8 cellular contexts compared by ENCODE assay signal in the genomic region with DNA sequence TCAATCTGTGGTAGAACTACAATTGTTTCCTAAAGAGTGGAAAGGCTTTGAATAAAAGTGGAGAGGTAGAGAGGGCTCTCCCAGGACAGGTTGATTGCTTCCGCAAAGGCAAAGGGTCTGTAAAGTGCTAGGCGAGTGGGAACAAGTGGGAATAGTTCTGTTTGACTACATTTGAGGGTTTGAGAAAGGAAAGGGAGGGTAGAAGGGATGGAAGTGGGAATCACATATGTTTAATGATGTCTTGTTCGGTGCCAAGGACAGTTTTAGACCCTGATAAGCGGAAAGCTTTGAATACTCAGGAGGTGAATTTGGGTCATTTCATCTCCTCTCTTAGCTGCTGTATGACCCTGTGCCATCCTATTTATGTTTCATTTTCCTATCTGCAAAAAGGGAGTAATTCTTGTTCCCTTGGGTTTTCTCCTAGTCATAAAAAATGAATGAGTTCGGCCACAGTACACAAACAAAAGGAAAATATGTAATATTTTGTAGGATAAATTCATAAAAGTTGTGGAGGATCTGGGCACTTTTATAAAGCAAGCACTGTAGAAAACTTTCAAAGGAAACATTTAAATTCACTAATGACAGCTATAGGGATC. TPM values are rescaled to one million over a fixed set of nuclear protein-coding genes. Genes with fewer than 3 reads are reported as not detected.
DNase-seq lines count a peak whose midpoint lies in the region; ATAC-seq, FAIRE-seq and TF ChIP-seq lines count a peak whose summit lies in the region.

No MANE protein-coding gene starts in this region.

- DNase-seq in activated CD4-positive, alpha-beta T cell treated with anti-CD3 and anti-CD28 coated beads, Interleukin-2, amount 10 ng/mL, durations not matched to agents 24 days and 14 days: no peak
- no peak for DNase-seq in activated CD4-positive, alpha-beta T cell treated with anti-CD3 and anti-CD28 coated beads, Interleukin-2, amount 50 U/mL, for 48 hours
- no peak for DNase-seq in HepG2 (ENCODE audit: low spot score)
- no peak for DNase-seq in NCI-H446 treated with DMSO at 0.1 percent for 48 hours (lab: John Stamatoyannopoulos, UW)
- DNase-seq in KG1 (lab: John Stamatoyannopoulos, UW): no peak

- peaks cover 9 to 21% of the 10 kb centered on the region in 2 experiments for H3K36me3 ChIP-seq in HepG2 (replicated peaks in 1 of 2; ENCODE audit: control insufficient read depth in 1 of 2, insufficient read depth in 2 of 2, low read length in 2 of 2)
- peaks cover 3 to 13% (median 10%) of the 10 kb centered on the region in 5 donors for H3K36me3 ChIP-seq in subcutaneous abdominal adipose tissue (ENCODE audit: control insufficient read depth in 5 of 5, insufficient read depth in 5 of 5, low read length in 5 of 5)

- H3K4me3 Mint-ChIP-seq in activated CD4-positive, alpha-beta T cell treated with anti-CD3 and anti-CD28 coated beads, Interleukin-2, amount 10 ng/mL, durations not matched to agents 24 days and 14 days: peak overlapping the region; percentile 98

- FAIRE-seq in HepG2 (lab: Jason Lieb, UNC): no peak

- H3K79me2 ChIP-seq in HepG2 (ENCODE audit: insufficient read depth, low read length): peaks cover 35% of the 10 kb centered on the region

- no peak overlapping the region for H3K27ac ChIP-seq in HepG2 (ENCODE audit: extremely low read length, insufficient read depth, low read length)
- peak overlapping the region; percentile 93 for H3K27ac ChIP-seq in subcutaneous abdominal adipose tissue (ENCODE audit: low read depth, low read length)

- H3K4me2 ChIP-seq in HepG2 (ENCODE audit: low read depth, low read length): peak overlapping the region; percentile 91

- no peak for TF ChIP-seq RAD21 in HepG2 (CRISPR knock-in tag; IDR thresholded peaks at IDR 0.05)

- H3K9ac ChIP-seq in HepG2 (ENCODE audit: insufficient read depth, low read depth, low read length): 0 out of 2 replicates have a peak overlapping the region, but pooled peaks have one; percentile 74
- peak overlapping the region in 4 of 5 donors; percentile 39 to 77 (median 74) for H3K9ac ChIP-seq in subcutaneous abdominal adipose tissue (ENCODE audit: low read length in 5 of 5)

- H4K20me1 ChIP-seq in HepG2 (ENCODE audit: insufficient read depth, low read length): peaks cover 21% of the 10 kb centered on the region

- H3K27me3 Mint-ChIP-seq in activated CD4-positive, alpha-beta T cell treated with anti-CD3 and anti-CD28 coated beads, Interleukin-2, amount 10 ng/mL, durations not matched to agents 24 days and 14 days: no peaks in the 10 kb centered on the region

- TF ChIP-seq EP300 in HepG2 (IDR thresholded peaks at IDR 0.05; ENCODE audit: low read depth in 2 of 2, low read length in 2 of 2): no peak
- no peak for TF ChIP-seq EP300 in HepG2 (CRISPR knock-in tag; IDR thresholded peaks at IDR 0.05; ENCODE audit: borderline replicate concordance)

- in situ Hi-C loops in HepG2 (cut with HindIII; ENCODE audit: extremely low pct_ligation_motif_present, low pct_unique_long_range_greater_than_20kb): no loop called here

- 93% methylated on average over 5 of the region's 5 CpGs for WGBS in HepG2 (ENCODE audit: low lambda C conversion rate)

- peak overlapping the region; percentile 66 for H3K27ac Mint-ChIP-seq in activated CD4-positive, alpha-beta T cell treated with anti-CD3 and anti-CD28 coated beads, Interleukin-2, amount 10 ng/mL, durations not matched to agents 24 days and 14 days

- H3K4me3 ChIP-seq in WI38 (ENCODE audit: low read depth, low read length) (peak overlapping the region; percentile 55; the same call in 1 of the 2 replicates), HepG2 (replicated peaks in 1 of 3; ENCODE audit: insufficient read depth in 1 of 3, low read depth in 2 of 3, low read length in 3 of 3) (peak overlapping the region in 1 of 3 experiments; percentile 75; a peak in 1 of 6 replicates), subcutaneous abdominal adipose tissue (ENCODE audit: low read depth in 1 of 5, low read length in 5 of 5) (peak overlapping the region in 4 of 5 donors; percentile 56 to 76 (median 68))

- no peak overlapping the region for H2AFZ ChIP-seq in HepG2 (ENCODE audit: low read length)

- TF ChIP-seq CTCF in WI38 (IDR thresholded peaks at IDR 0.05; ENCODE audit: low read depth, low read length): no peak
- no peak for TF ChIP-seq CTCF in HepG2 (CRISPR knock-in tag; IDR thresholded peaks at IDR 0.05)

- peaks cover 36% of the 10 kb centered on the region for H3K4me1 Mint-ChIP-seq in activated CD4-positive, alpha-beta T cell treated with anti-CD3 and anti-CD28 coated beads, Interleukin-2, amount 10 ng/mL, durations not matched to agents 24 days and 14 days

- CTCF ChIA-PET in HepG2 (lab: Yijun Ruan, JAX; ENCODE audit: low intra/inter-chr PET ratio, low total read pairs): no interaction called here

- H3K9me3 Mint-ChIP-seq in activated CD4-positive, alpha-beta T cell treated with anti-CD3 and anti-CD28 coated beads, Interleukin-2, amount 10 ng/mL, durations not matched to agents 24 days and 14 days: no peaks in the 10 kb centered on the region

- H3K4me1 ChIP-seq in HepG2 (ENCODE audit: insufficient read depth, low read length) (peaks cover 55% of the 10 kb centered on the region), subcutaneous abdominal adipose tissue (ENCODE audit: control insufficient read depth in 5 of 5, insufficient read depth in 5 of 5, low read length in 5 of 5) (peaks cover 7 to 45% (median 30%) of the 10 kb centered on the region in 5 donors)

- no peaks in the 10 kb centered on the region for H3K9me3 ChIP-seq in HepG2 (ENCODE audit: low read length)
- no peaks in the 10 kb centered on the region for H3K9me3 ChIP-seq in subcutaneous abdominal adipose tissue (ENCODE audit: control insufficient read depth in 5 of 5, low read length in 5 of 5)

- intact Hi-C loops in activated CD4-positive, alpha-beta T cell treated with anti-CD3 and anti-CD28 coated beads, Interleukin-2, amount 10 ng/mL, durations not matched to agents 24 days and 14 days (cut with micrococcal nuclease): no loop called here
- intact Hi-C loops in HepG2 (cut with micrococcal nuclease; ENCODE audit: unreplicated experiment): loop anchor here (2.0 kb wide), 1 partner anchor 13 kb away; no protein-coding TSS in a partner anchor

- POLR2A ChIA-PET in HepG2 (lab: Yijun Ruan, JAX): interaction anchor here (1.0 to 10.3 kb wide), 11 partner anchors 20 to 145 kb away, joined by 5 to 234 read pairs (median 82); no protein-coding TSS in a partner anchor

- H3K27me3 ChIP-seq in HepG2 (ENCODE audit: control insufficient read depth in 1 of 2, insufficient read depth in 2 of 2, low read length in 2 of 2) (no peaks in the 10 kb centered on the region; a peak in 1 of 5 replicates), subcutaneous abdominal adipose tissue (ENCODE audit: control insufficient read depth in 5 of 5, insufficient read depth in 4 of 5, low read length in 5 of 5) (no peaks in the 10 kb centered on the region)

- BruUV-seq in HepG2 (replicated peaks; lab: Mats Ljungman, UMichigan): no TSS peak

- no peak for TF ChIP-seq POLR2A in HepG2 (IDR thresholded peaks at IDR 0.05; ENCODE audit: insufficient read depth in 1 of 2, low read depth in 2 of 2, low read length in 2 of 2)

- ATAC-seq in HepG2 (no peak), HG02970 (IDR thresholded peaks at IDR 0.05; ENCODE audit: low FRiP score, unreplicated experiment) (no peak)

- peaks cover 24% of the 10 kb centered on the region for H3K36me3 Mint-ChIP-seq in activated CD4-positive, alpha-beta T cell treated with anti-CD3 and anti-CD28 coated beads, Interleukin-2, amount 10 ng/mL, durations not matched to agents 24 days and 14 days (ENCODE audit: low read depth)

TF ChIP-seq in HepG2, 621 proteins besides CTCF, POLR2A, EP300 and RAD21 (continues in another document):
- TF ChIP-seq CREB3 (CRISPR knock-in tag; IDR thresholded peaks at IDR 0.05) (0 out of 2 replicates have a peak, but pooled peaks have one; percentile 9), ZNF101 (CRISPR knock-in tag; IDR thresholded peaks at IDR 0.05; ENCODE audit: borderline replicate concordance, low read depth) (no peak), LCORL (IDR thresholded peaks at IDR 0.05) (no peak), LCORL (CRISPR knock-in tag; IDR thresholded peaks at IDR 0.05) (no peak)

RNA-seq across cellular contexts. Expression of gene PIM1, which starts 1.7 kb away (rescaled TPM):
- 153 and 158 TPM in 2 replicates for total RNA-seq in activated CD4-positive, alpha-beta T cell treated with anti-CD3 and anti-CD28 coated beads, Interleukin-2, amount 10 ng/mL, durations not matched to agents 24 days and 14 days
- 19.1 and 29.4 TPM in 2 replicates for total RNA-seq in HepG2 (2016; rRNA removed; fragmentation: Illumina TruSeq; extraction: Trizol)
- total RNA-seq in HepG2 (2016; cell fraction: cytosol; rRNA removed; fragmentation: Illumina TruSeq; extraction: Trizol; ENCODE audit: low read depth): 13.7 and 14.9 TPM in 2 replicates
- 14.8 and 30.7 TPM in 2 replicates for total RNA-seq in HepG2 (2016; cell fraction: insoluble cytoplasmic fraction; rRNA removed; fragmentation: Illumina TruSeq; extraction: Trizol)
- 28.0 and 32.4 TPM in 2 replicates for total RNA-seq in HepG2 (2016; cell fraction: membrane; rRNA removed; fragmentation: Illumina TruSeq; extraction: Trizol)
- 29.7 and 34.7 TPM in 2 replicates for total RNA-seq in HepG2 (2016; cell fraction: nucleus; rRNA removed; fragmentation: Illumina TruSeq; extraction: Trizol)
- polyA plus RNA-seq in HepG2 (2011; rRNA removed): 117 and 149 TPM in 2 replicates
- 60.3 and 76.2 TPM in 2 replicates for polyA plus RNA-seq in HepG2 (2011; cell fraction: cytosol; rRNA removed)
- polyA plus RNA-seq in HepG2 (2011; cell fraction: nucleus; rRNA removed): 145 and 149 TPM in 2 replicates
- 142 and 149 TPM in 2 replicates for polyA plus RNA-seq in HepG2 (2012)
- 3.1 and 3.3 TPM in 2 replicates for polyA plus RNA-seq in HepG2 (2016; cell fraction: cytosol; fragmentation: Illumina TruSeq; extraction: Trizol; ENCODE audit: low read depth)
- polyA plus RNA-seq in HepG2 (2016; cell fraction: insoluble cytoplasmic fraction; fragmentation: Illumina TruSeq; extraction: Trizol; ENCODE audit: low read depth): 15.9 and 19.2 TPM in 2 replicates
- 7.9 and 8.1 TPM in 2 replicates for polyA plus RNA-seq in HepG2 (2016; cell fraction: membrane; fragmentation: Illumina TruSeq; extraction: Trizol; ENCODE audit: low read depth)
- polyA plus RNA-seq in HepG2 (2016; cell fraction: nucleus; fragmentation: Illumina TruSeq; extraction: Trizol; ENCODE audit: insufficient read depth, low read depth): 68.4 and 71.9 TPM in 2 replicates
- 24.0 and 183 TPM in 2 replicates for polyA minus RNA-seq in HepG2 (2011; rRNA and poly(A)+ RNA removed; ENCODE audit: low replicate concordance)
- polyA minus RNA-seq in HepG2 (2011; cell fraction: cytosol; rRNA and poly(A)+ RNA removed): 66.0 and 82.3 TPM in 2 replicates
- 45.6 and 58.6 TPM in 2 replicates for polyA minus RNA-seq in HepG2 (2011; cell fraction: nucleus; rRNA and poly(A)+ RNA removed)
